Comparison of ENCODE assay signal across 24 cellular contexts in genomic region chr17:33896309-33896708, GRCh38.
"Had no signal": no experiment of that assay in that cellular context is flagged by ENCODE, and none has a peak within 500 bp of the region (broad histone marks: within the 10 kb centered on the region; RNA-seq: fewer than 3 reads in every experiment).

No MANE protein-coding gene starts in this region.

- H3K36me3 ChIP-seq: left ventricle myocardium inferior, ovary, right atrium auricular region, right lobe of liver, tibial nerve, upper lobe of left lung had no signal

- ATAC-seq: natural killer cell; right lobe of liver; stimulated activated memory B cell treated with anti-CD40 and anti-IgM and Interleukin-4, amounts not matched to agents 10 μg/mL and 1 μg/mL and 100 μg/mL, for 72 hours; stimulated activated naive CD8-positive, alpha-beta T cell treated with anti-CD3 and anti-CD28 coated beads, Interleukin-15, amount 100 ng/mL, for 72 hours had no signal

- H3K79me2 ChIP-seq: hepatocyte had no signal

- H3K4me3 Mint-ChIP-seq: mesothelial cell of epicardium; naive B cell; natural killer cell; nephron progenitor cell; stimulated activated memory B cell treated with anti-CD40 and anti-IgM and Interleukin-4, amounts not matched to agents 10 μg/mL and 1 μg/mL and 100 μg/mL, for 72 hours; stimulated activated naive CD8-positive, alpha-beta T cell treated with anti-CD3 and anti-CD28 coated beads, Interleukin-15, amount 100 ng/mL, for 72 hours had no signal

- H3K9me3 ChIP-seq: left ventricle myocardium inferior, ovary, right atrium auricular region, right lobe of liver, tibial nerve, upper lobe of left lung had no signal

- H3K4me2 ChIP-seq: hepatocyte, smooth muscle cell had no signal

- H3K4me3 ChIP-seq: hepatocyte, left ventricle myocardium inferior, lung, ovary, right atrium auricular region, right lobe of liver, smooth muscle cell, tibial nerve, upper lobe of left lung had no signal

- H3K4me1 ChIP-seq: left ventricle myocardium inferior, right atrium auricular region, right lobe of liver, tibial nerve, upper lobe of left lung had no signal

- H3K27me3 ChIP-seq: ovary, right atrium auricular region, right lobe of liver, tibial nerve, upper lobe of left lung had no signal

- H3K27me3 Mint-ChIP-seq: stimulated activated memory B cell treated with anti-CD40 and anti-IgM and Interleukin-4, amounts not matched to agents 10 μg/mL and 1 μg/mL and 100 μg/mL, for 72 hours had no signal

- H3K27ac Mint-ChIP-seq: mesothelial cell of epicardium; naive B cell; natural killer cell; nephron progenitor cell; progenitor cell of endocrine pancreas; stimulated activated memory B cell treated with anti-CD40 and anti-IgM and Interleukin-4, amounts not matched to agents 10 μg/mL and 1 μg/mL and 100 μg/mL, for 72 hours; stimulated activated naive CD8-positive, alpha-beta T cell treated with anti-CD3 and anti-CD28 coated beads, Interleukin-15, amount 100 ng/mL, for 72 hours had no signal

- H3K36me3 Mint-ChIP-seq: mesothelial cell of epicardium; naive B cell; natural killer cell; stimulated activated memory B cell treated with anti-CD40 and anti-IgM and Interleukin-4, amounts not matched to agents 10 μg/mL and 1 μg/mL and 100 μg/mL, for 72 hours had no signal

- H3K9me3 Mint-ChIP-seq: mesothelial cell of epicardium; natural killer cell; nephron progenitor cell; stimulated activated memory B cell treated with anti-CD40 and anti-IgM and Interleukin-4, amounts not matched to agents 10 μg/mL and 1 μg/mL and 100 μg/mL, for 72 hours; stimulated activated naive CD8-positive, alpha-beta T cell treated with anti-CD3 and anti-CD28 coated beads, Interleukin-15, amount 100 ng/mL, for 72 hours had no signal

- DNase-seq: islet precursor cell; left ventricle myocardium inferior; mesendoderm; naive B cell; natural killer cell; nephron progenitor cell; ovary; right lobe of liver; stimulated activated CD4-positive, alpha-beta T cell treated with anti-CD3 and anti-CD28 coated beads, Interleukin-1b, Interleukin-23, amount 100 ng/mL, for 48 hours; stimulated activated CD4-positive, alpha-beta T cell treated with anti-CD3 and anti-CD28 coated beads, Interleukin-2, amount 100 ng/mL, for 48 hours; stimulated activated CD4-positive, alpha-beta T cell treated with anti-CD3 and anti-CD28 coated beads, Interleukin-4, amount 100 ng/mL, for 4 hours; stimulated activated CD8-positive, alpha-beta memory T cell treated with anti-CD3 and anti-CD28 coated beads, Interleukin-4, amount 100 ng/mL, for 48 hours; stimulated activated naive CD4-positive, alpha-beta T cell treated with Interleukin-2 at 50 U/mL for 16 hours; stimulated activated naive CD8-positive, alpha-beta T cell treated with anti-CD3 and anti-CD28 coated beads, Interleukin-15, amount 100 ng/mL, for 72 hours; substantia nigra; upper lobe of left lung had no signal

- H3K4me1 Mint-ChIP-seq: mesothelial cell of epicardium; naive B cell; natural killer cell; stimulated activated memory B cell treated with anti-CD40 and anti-IgM and Interleukin-4, amounts not matched to agents 10 μg/mL and 1 μg/mL and 100 μg/mL, for 72 hours; stimulated activated naive CD8-positive, alpha-beta T cell treated with anti-CD3 and anti-CD28 coated beads, Interleukin-15, amount 100 ng/mL, for 72 hours had no signal

- H3K27ac ChIP-seq: hepatocyte, left ventricle myocardium inferior, ovary, right atrium auricular region, right lobe of liver, tibial nerve, upper lobe of left lung had no signal

- H2AFZ ChIP-seq: hepatocyte had no signal
